Comparison of ENCODE assay signal across 1 cellular context in the genomic region with DNA sequence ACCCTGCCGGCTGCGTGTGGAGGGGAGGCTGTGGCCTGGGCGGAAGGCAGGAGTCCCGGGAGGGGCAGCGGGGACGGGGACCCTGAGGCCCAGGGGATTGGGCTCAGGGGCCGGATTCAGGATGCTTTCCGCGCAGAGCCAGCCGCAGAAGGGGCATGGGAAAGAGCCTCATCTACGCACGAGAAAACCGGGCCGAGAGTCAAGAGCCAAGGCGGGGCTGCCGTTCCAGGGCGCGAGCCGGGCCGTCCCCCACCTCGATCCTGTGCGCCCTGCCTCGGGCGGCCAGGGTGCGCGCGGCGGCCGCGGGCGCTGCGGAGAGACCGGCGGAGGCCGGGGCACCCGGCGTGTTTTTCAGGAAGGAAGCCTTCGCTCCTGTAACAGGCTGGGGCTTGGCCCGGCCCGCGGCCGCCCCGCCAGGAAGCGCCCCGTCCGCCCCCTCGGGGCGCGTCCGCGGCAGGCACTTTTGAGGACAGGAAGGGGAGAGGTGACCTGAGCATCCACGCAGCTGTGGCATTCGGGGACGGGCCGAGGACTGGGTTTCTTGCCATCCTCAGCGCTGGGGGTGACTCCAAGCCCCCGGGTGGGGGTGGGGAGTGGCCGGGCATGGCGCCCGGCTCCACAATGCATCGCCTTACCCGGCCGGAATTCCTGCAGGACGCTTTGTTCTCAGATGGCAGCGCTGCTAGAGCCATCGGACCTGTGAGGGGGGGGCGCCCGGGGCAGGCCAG.
TF ChIP-seq lines count a peak whose summit lies in the region.

No MANE protein-coding gene starts in this region.

TF ChIP-seq in GM23338, 12 proteins besides CTCF, POLR2A, EP300 and RAD21 (continued from another document):
- TF ChIP-seq, protein P1, sequence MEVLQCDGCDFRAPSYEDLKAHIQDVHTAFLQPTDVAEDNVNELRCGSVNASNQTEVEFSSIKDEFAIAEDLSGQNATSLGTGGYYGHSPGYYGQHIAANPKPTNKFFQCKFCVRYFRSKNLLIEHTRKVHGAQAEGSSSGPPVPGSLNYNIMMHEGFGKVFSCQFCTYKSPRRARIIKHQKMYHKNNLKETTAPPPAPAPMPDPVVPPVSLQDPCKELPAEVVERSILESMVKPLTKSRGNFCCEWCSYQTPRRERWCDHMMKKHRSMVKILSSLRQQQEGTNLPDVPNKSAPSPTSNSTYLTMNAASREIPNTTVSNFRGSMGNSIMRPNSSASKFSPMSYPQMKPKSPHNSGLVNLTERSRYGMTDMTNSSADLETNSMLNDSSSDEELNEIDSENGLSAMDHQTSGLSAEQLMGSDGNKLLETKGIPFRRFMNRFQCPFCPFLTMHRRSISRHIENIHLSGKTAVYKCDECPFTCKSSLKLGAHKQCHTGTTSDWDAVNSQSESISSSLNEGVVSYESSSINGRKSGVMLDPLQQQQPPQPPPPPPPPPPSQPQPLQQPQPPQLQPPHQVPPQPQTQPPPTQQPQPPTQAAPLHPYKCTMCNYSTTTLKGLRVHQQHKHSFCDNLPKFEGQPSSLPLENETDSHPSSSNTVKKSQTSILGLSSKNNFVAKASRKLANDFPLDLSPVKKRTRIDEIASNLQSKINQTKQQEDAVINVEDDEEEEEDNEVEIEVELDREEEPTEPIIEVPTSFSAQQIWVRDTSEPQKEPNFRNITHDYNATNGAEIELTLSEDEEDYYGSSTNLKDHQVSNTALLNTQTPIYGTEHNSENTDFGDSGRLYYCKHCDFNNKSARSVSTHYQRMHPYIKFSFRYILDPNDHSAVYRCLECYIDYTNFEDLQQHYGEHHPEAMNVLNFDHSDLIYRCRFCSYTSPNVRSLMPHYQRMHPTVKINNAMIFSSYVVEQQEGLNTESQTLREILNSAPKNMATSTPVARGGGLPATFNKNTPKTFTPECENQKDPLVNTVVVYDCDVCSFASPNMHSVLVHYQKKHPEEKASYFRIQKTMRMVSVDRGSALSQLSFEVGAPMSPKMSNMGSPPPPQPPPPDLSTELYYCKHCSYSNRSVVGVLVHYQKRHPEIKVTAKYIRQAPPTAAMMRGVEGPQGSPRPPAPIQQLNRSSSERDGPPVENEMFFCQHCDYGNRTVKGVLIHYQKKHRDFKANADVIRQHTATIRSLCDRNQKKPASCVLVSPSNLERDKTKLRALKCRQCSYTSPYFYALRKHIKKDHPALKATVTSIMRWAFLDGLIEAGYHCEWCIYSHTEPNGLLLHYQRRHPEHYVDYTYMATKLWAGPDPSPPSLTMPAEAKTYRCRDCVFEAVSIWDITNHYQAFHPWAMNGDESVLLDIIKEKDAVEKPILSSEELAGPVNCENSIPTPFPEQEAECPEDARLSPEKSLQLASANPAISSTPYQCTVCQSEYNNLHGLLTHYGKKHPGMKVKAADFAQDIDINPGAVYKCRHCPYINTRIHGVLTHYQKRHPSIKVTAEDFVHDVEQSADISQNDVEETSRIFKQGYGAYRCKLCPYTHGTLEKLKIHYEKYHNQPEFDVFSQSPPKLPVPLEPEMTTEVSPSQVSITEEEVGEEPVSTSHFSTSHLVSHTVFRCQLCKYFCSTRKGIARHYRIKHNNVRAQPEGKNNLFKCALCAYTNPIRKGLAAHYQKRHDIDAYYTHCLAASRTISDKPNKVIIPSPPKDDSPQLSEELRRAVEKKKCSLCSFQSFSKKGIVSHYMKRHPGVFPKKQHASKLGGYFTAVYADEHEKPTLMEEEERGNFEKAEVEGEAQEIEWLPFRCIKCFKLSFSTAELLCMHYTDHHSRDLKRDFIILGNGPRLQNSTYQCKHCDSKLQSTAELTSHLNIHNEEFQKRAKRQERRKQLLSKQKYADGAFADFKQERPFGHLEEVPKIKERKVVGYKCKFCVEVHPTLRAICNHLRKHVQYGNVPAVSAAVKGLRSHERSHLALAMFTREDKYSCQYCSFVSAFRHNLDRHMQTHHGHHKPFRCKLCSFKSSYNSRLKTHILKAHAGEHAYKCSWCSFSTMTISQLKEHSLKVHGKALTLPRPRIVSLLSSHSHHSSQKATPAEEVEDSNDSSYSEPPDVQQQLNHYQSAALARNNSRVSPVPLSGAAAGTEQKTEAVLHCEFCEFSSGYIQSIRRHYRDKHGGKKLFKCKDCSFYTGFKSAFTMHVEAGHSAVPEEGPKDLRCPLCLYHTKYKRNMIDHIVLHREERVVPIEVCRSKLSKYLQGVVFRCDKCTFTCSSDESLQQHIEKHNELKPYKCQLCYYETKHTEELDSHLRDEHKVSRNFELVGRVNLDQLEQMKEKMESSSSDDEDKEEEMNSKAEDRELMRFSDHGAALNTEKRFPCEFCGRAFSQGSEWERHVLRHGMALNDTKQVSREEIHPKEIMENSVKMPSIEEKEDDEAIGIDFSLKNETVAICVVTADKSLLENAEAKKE (CRISPR knock-in tag; IDR thresholded peaks at IDR 0.05), result no peak
- TF ChIP-seq STAT1 (IDR thresholded peaks at IDR 0.05; ENCODE audit: unreplicated experiment) (no peak), JUNB (IDR thresholded peaks at IDR 0.05; ENCODE audit: unreplicated experiment) (no peak), EZH2phosphoT487 (IDR thresholded peaks at IDR 0.05; ENCODE audit: unreplicated experiment) (no peak)
- TF ChIP-seq, protein P2, sequence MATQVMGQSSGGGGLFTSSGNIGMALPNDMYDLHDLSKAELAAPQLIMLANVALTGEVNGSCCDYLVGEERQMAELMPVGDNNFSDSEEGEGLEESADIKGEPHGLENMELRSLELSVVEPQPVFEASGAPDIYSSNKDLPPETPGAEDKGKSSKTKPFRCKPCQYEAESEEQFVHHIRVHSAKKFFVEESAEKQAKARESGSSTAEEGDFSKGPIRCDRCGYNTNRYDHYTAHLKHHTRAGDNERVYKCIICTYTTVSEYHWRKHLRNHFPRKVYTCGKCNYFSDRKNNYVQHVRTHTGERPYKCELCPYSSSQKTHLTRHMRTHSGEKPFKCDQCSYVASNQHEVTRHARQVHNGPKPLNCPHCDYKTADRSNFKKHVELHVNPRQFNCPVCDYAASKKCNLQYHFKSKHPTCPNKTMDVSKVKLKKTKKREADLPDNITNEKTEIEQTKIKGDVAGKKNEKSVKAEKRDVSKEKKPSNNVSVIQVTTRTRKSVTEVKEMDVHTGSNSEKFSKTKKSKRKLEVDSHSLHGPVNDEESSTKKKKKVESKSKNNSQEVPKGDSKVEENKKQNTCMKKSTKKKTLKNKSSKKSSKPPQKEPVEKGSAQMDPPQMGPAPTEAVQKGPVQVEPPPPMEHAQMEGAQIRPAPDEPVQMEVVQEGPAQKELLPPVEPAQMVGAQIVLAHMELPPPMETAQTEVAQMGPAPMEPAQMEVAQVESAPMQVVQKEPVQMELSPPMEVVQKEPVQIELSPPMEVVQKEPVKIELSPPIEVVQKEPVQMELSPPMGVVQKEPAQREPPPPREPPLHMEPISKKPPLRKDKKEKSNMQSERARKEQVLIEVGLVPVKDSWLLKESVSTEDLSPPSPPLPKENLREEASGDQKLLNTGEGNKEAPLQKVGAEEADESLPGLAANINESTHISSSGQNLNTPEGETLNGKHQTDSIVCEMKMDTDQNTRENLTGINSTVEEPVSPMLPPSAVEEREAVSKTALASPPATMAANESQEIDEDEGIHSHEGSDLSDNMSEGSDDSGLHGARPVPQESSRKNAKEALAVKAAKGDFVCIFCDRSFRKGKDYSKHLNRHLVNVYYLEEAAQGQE (IDR thresholded peaks at IDR 0.05; ENCODE audit: unreplicated experiment), result no peak
